In genomic region chr19:41932259-41933130, GRCh38 we compare ENCODE assay signal across 1 cellular context.
TF ChIP-seq lines count a peak whose summit lies in the region.

No MANE protein-coding gene starts in this region.

TF ChIP-seq in H1, 55 proteins besides CTCF, POLR2A, EP300 and RAD21:
- TF ChIP-seq MAFK (IDR thresholded peaks at IDR 0.05; ENCODE audit: low read depth, low read length) (no peak), ATF2 (IDR thresholded peaks at IDR 0.05; ENCODE audit: low read length) (no peak), RBBP5 (IDR thresholded peaks at IDR 0.05; ENCODE audit: borderline replicate concordance, low read depth, low read length) (no peak), FOSL1 (IDR thresholded peaks at IDR 0.05; ENCODE audit: insufficient read depth, low read depth, low read length) (no peak), SP4 (IDR thresholded peaks at IDR 0.05; ENCODE audit: low read length) (no peak), CHD7 (IDR thresholded peaks at IDR 0.05; ENCODE audit: insufficient replicate concordance, low read length) (no peak), CBX5 (IDR thresholded peaks at IDR 0.05; ENCODE audit: low read depth, low read length) (no peak), TBP (IDR thresholded peaks at IDR 0.05; ENCODE audit: low read depth, low read length) (no peak), ATF3 (IDR thresholded peaks at IDR 0.05; ENCODE audit: insufficient read depth, low read depth, low read length) (no peak), RNF2 (IDR thresholded peaks at IDR 0.05; ENCODE audit: borderline replicate concordance, low read depth, low read length, missing control alignments, poor library complexity, severe bottlenecking) (peak; percentile 70), CHD1 (IDR thresholded peaks at IDR 0.05; ENCODE audit: low read depth, low read length) (no peak), TCF12 (IDR thresholded peaks at IDR 0.05; ENCODE audit: low read depth, low read length) (no peak), ASH2L (IDR thresholded peaks at IDR 0.05; ENCODE audit: low read length) (no peak), YY1 (IDR thresholded peaks at IDR 0.05; ENCODE audit: low read depth, low read length) (no peak), NRF1 (IDR thresholded peaks at IDR 0.05; ENCODE audit: low read depth, low read length) (no peak), KDM1A (IDR thresholded peaks at IDR 0.05; ENCODE audit: borderline replicate concordance, low read length) (peak; percentile 21; the same call in 1 of the 2 replicates), BCL11A (IDR thresholded peaks at IDR 0.05; ENCODE audit: low read depth in 2 of 2, low read length in 2 of 2) (no peak), JUND (IDR thresholded peaks at IDR 0.05; ENCODE audit: low read length) (no peak), SP1 (IDR thresholded peaks at IDR 0.05; ENCODE audit: low read depth, low read length) (no peak), JUN (IDR thresholded peaks at IDR 0.05; ENCODE audit: low read depth, low read length) (no peak), SRF (IDR thresholded peaks at IDR 0.05; ENCODE audit: low read depth, low read length) (no peak), EZH2 (IDR thresholded peaks at IDR 0.05; ENCODE audit: low read depth, low read length, severe bottlenecking) (peak; percentile 57), SUZ12 (IDR thresholded peaks at IDR 0.05; ENCODE audit: low read length) (0 out of 2 replicates have a peak, but pooled peaks have one; percentile 36), PHF8 (conservative IDR thresholded peaks at IDR 0.05; ENCODE audit: low read depth, low read length) (no peak), POLR2AphosphoS5 (IDR thresholded peaks at IDR 0.05; ENCODE audit: low read depth, low read length) (no peak), SIRT6 (IDR thresholded peaks at IDR 0.05; ENCODE audit: low read length) (no peak), HDAC6 (IDR thresholded peaks at IDR 0.05; ENCODE audit: low read depth, low read length) (no peak)
